In the genomic region with DNA sequence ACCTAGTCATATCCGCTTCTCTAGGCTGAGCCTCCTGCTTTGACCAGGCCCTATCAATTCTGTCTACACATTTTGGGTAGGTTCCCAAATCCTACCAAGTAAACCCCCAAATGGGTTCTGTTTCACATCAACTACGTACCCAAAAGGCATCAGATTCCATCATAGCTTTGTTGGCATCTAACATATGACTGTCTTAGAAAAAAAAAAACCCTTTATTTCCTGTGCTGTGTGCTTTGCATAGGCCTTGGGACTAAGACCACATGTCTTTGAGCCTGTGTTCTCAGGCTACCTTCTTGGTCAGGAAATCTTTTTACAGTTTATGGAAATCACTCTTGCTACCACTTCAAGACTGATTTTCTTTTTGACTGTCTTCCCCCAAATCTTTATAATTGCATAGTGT, we compare ENCODE assay signal across 21 cellular contexts.
DNase-seq lines count a peak whose midpoint lies in the region; ATAC-seq, FAIRE-seq and TF ChIP-seq lines count a peak whose summit lies in the region.
"Had no signal": no experiment of that assay in that cellular context is flagged by ENCODE, and none has a peak within 500 bp of the region (broad histone marks: within the 10 kb centered on the region; RNA-seq: fewer than 3 reads in every experiment).

No MANE protein-coding gene starts in this region.

- no peaks in the 10 kb centered on the region for H3K27me3 ChIP-seq in HepG2 (ENCODE audit: control insufficient read depth in 1 of 2, insufficient read depth in 2 of 2, low read length in 2 of 2)
- H3K27me3 ChIP-seq: MG63, Peyer's patch, testis had no signal

- CTCF ChIA-PET in HepG2 (lab: Yijun Ruan, JAX; ENCODE audit: low intra/inter-chr PET ratio, low total read pairs): no interaction called here

- TF ChIP-seq POLR2A in HepG2 (IDR thresholded peaks at IDR 0.05; ENCODE audit: insufficient read depth in 1 of 2, low read depth in 2 of 2, low read length in 2 of 2): no peak

- H3K27ac Mint-ChIP-seq in IgD-negative memory B cell: peak overlapping the region in 2 of 3 donors; percentile 3 to 54
- peak overlapping the region; percentile 77 for H3K27ac Mint-ChIP-seq in memory B cell
- H3K27ac Mint-ChIP-seq: activated naive CD8-positive, alpha-beta T cell treated with anti-CD3 and anti-CD28 coated beads, Interleukin-2, amount 10 ng/mL, durations not matched to agents 7 days and 5 days; CD4-positive, alpha-beta memory T cell had no signal

- H3K36me3 Mint-ChIP-seq in IgD-negative memory B cell: peaks cover 6% of the 10 kb centered on the region
- H3K36me3 Mint-ChIP-seq in memory B cell: peaks cover 8% of the 10 kb centered on the region
- H3K36me3 Mint-ChIP-seq: CD4-positive, alpha-beta memory T cell had no signal

- no peak for TF ChIP-seq EP300 in HepG2 (IDR thresholded peaks at IDR 0.05; ENCODE audit: low read depth in 2 of 2, low read length in 2 of 2)
- no peak for TF ChIP-seq EP300 in HepG2 (CRISPR knock-in tag; IDR thresholded peaks at IDR 0.05; ENCODE audit: borderline replicate concordance)

- no peaks in the 10 kb centered on the region for H3K79me2 ChIP-seq in HepG2 (ENCODE audit: insufficient read depth, low read length)

- in situ Hi-C loops in HepG2 (cut with HindIII; ENCODE audit: extremely low pct_ligation_motif_present, low pct_unique_long_range_greater_than_20kb): no loop called here

- peaks cover 14% of the 10 kb centered on the region; the same call in 1 of the 2 replicates for H3K4me1 ChIP-seq in HepG2 (ENCODE audit: insufficient read depth, low read length)
- H3K4me1 ChIP-seq: testis had no signal

- no peak overlapping the region for H3K9ac ChIP-seq in HepG2 (ENCODE audit: insufficient read depth, low read depth, low read length)

- no TSS peak for BruUV-seq in HepG2 (replicated peaks; lab: Mats Ljungman, UMichigan)

- H3K4me3 Mint-ChIP-seq in IgD-negative memory B cell (peak overlapping the region; percentile 34 to 88 (median 40)), memory B cell (peak overlapping the region; percentile 71)
- H3K4me3 Mint-ChIP-seq: activated naive CD8-positive, alpha-beta T cell treated with anti-CD3 and anti-CD28 coated beads, Interleukin-2, amount 10 ng/mL, durations not matched to agents 7 days and 5 days; CD4-positive, alpha-beta memory T cell had no signal

- TF ChIP-seq RAD21 in HepG2 (CRISPR knock-in tag; IDR thresholded peaks at IDR 0.05): no peak

- H2AFZ ChIP-seq in HepG2 (ENCODE audit: low read length): no peak overlapping the region

- H3K27me3 Mint-ChIP-seq in IgD-negative memory B cell: no peaks in the 10 kb centered on the region
- no peaks in the 10 kb centered on the region for H3K27me3 Mint-ChIP-seq in memory B cell
- H3K27me3 Mint-ChIP-seq: activated naive CD8-positive, alpha-beta T cell treated with anti-CD3 and anti-CD28 coated beads, Interleukin-2, amount 10 ng/mL, durations not matched to agents 7 days and 5 days had no signal

- H3K4me1 Mint-ChIP-seq in IgD-negative memory B cell (peaks cover 26 to 33% (median 30%) of the 10 kb centered on the region in 3 donors), memory B cell (peaks cover 31% of the 10 kb centered on the region)
- H3K4me1 Mint-ChIP-seq: activated naive CD8-positive, alpha-beta T cell treated with anti-CD3 and anti-CD28 coated beads, Interleukin-2, amount 10 ng/mL, durations not matched to agents 7 days and 5 days; CD4-positive, alpha-beta memory T cell had no signal

- no peak overlapping the region for H3K4me3 ChIP-seq in HepG2 (replicated peaks in 1 of 3; ENCODE audit: insufficient read depth in 1 of 3, low read depth in 2 of 3, low read length in 3 of 3)
- H3K4me3 ChIP-seq: MG63, Peyer's patch, testis had no signal

- no peak overlapping the region for H3K27ac ChIP-seq in HepG2 (ENCODE audit: extremely low read length, insufficient read depth, low read length)
- H3K27ac ChIP-seq: testis had no signal

- peak; percentile 71 for ATAC-seq in GM18907 (IDR thresholded peaks at IDR 0.05; ENCODE audit: unreplicated experiment)
- peak; percentile 62 for ATAC-seq in HG02759 (IDR thresholded peaks at IDR 0.05; ENCODE audit: unreplicated experiment)
- peak; percentile 84 for ATAC-seq in memory B cell (ENCODE audit: low read depth)
- ATAC-seq in HepG2: no peak
- ATAC-seq: HCT116, right cardiac atrium had no signal

- no peak for DNase-seq in memory B cell (ENCODE audit: low spot score in 2 of 2)
- DNase-seq in activated CD8-positive, alpha-beta memory T cell treated with anti-CD3 and anti-CD28 coated beads for 24 hours: no peak
- DNase-seq in NCI-H2029 treated with DMSO at 0.1 percent for 48 hours (lab: John Stamatoyannopoulos, UW): no peak
- no peak for DNase-seq in HT-29 (ENCODE audit: low spot score)
- no peak for DNase-seq in HepG2 (ENCODE audit: low spot score)
- DNase-seq: activated naive CD8-positive, alpha-beta T cell treated with anti-CD3 and anti-CD28 coated beads, Interleukin-2, amount 10 ng/mL, durations not matched to agents 7 days and 5 days; CD4-positive, alpha-beta memory T cell; DMS53; hippocampal formation; MG63; NCI-H146; NCI-H82; Peyer's patch; right cardiac atrium; testis had no signal

- POLR2A ChIA-PET in HepG2 (lab: Yijun Ruan, JAX): no interaction called here

- intact Hi-C loops in HepG2 (cut with micrococcal nuclease; ENCODE audit: unreplicated experiment): no loop called here

- H3K4me2 ChIP-seq in HepG2 (ENCODE audit: low read depth, low read length): no peak overlapping the region

- TF ChIP-seq CTCF in HepG2 (CRISPR knock-in tag; IDR thresholded peaks at IDR 0.05): no peak

- peaks cover 16% of the 10 kb centered on the region for H3K9me3 ChIP-seq in HepG2 (ENCODE audit: low read length)
- H3K9me3 ChIP-seq: testis had no signal

- H4K20me1 ChIP-seq in HepG2 (ENCODE audit: insufficient read depth, low read length): no peaks in the 10 kb centered on the region

- no peaks in the 10 kb centered on the region for H3K36me3 ChIP-seq in HepG2 (replicated peaks in 1 of 2; ENCODE audit: control insufficient read depth in 1 of 2, insufficient read depth in 2 of 2, low read length in 2 of 2)
- H3K36me3 ChIP-seq: MG63, Peyer's patch had no signal

- H3K9me3 Mint-ChIP-seq in IgD-negative memory B cell (peaks cover 0 to 12% (median 8%) of the 10 kb centered on the region in 3 donors), memory B cell (peaks cover 7% of the 10 kb centered on the region)

- no peak for FAIRE-seq in HepG2 (lab: Jason Lieb, UNC)
- FAIRE-seq: colon, keratinocyte had no signal

- WGBS in HepG2 (ENCODE audit: low lambda C conversion rate): 35% methylated on average over 2 of the region's 2 CpGs

TF ChIP-seq in HepG2, 621 proteins besides CTCF, POLR2A, EP300 and RAD21:
- TF ChIP-seq ZNF235 (CRISPR knock-in tag; IDR thresholded peaks at IDR 0.05; ENCODE audit: borderline replicate concordance): no peak
